In the genomic region with DNA sequence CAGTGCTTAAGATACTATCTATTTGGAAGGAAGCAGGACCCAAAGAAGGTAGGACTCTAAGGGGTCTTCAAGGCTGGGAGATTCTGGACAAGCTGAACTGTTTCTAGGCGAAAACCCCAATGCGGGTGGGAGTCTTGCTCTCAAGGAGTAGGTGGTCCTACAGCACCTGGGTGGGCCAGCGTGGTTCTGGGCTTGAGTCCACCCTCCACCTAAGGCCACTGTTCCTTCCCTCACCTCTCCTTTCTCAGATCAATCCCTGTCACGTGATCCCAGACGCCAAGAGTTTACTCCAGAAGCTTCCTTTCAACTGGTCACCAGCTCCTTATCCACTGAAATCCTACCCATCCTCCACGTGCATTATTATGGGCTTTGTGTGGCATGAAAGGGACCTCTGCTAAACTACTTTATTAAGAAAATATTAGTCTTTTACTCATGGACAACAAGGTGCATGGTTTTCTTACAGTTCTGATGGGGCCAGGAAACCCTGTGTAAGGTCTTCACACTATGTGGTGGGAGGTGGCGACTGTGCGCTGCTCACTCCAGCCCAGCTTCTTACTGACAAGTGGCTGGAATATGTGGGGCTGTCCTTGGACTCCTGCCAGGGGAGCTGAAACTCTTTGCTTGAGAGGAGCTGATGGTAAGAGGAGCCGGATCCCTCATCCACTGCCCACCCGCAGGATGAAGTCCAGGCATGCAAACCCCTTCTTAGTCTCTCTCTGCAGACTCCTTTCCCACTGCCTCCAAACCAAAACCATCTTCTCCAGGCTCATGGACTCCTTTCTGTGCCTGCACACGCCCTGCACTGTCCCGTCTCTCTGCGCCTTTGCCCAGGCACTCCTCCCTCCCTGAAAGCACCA, we compare ENCODE assay signal across 7 cellular contexts. TPM values are rescaled to one million over a fixed set of nuclear protein-coding genes. Genes with fewer than 3 reads are reported as not detected.
DNase-seq lines count a peak whose midpoint lies in the region; ATAC-seq, FAIRE-seq and TF ChIP-seq lines count a peak whose summit lies in the region.

No MANE protein-coding gene starts in this region.

- TSS peak; percentile 46 for BruUV-seq in HepG2 (replicated peaks; lab: Mats Ljungman, UMichigan)

- peaks cover 42% of the 10 kb centered on the region for H3K4me1 Mint-ChIP-seq in stimulated activated naive CD8-positive, alpha-beta T cell treated with anti-CD3 and anti-CD28 coated beads, Interleukin-15, amount 100 ng/mL, for 72 hours

- no peak for TF ChIP-seq RAD21 in HepG2 (CRISPR knock-in tag; IDR thresholded peaks at IDR 0.05)

- peak overlapping the region; percentile 32 for H3K27ac ChIP-seq in HepG2 (ENCODE audit: extremely low read length, insufficient read depth, low read length)

- peaks cover 15% of the 10 kb centered on the region for H3K79me2 ChIP-seq in HepG2 (ENCODE audit: insufficient read depth, low read length)

- TF ChIP-seq CTCF in GM12875 (IDR thresholded peaks at IDR 0.05; ENCODE audit: borderline replicate concordance, insufficient read depth, low read depth, low read length) (no peak), bronchial epithelial cell (IDR thresholded peaks at IDR 0.05; ENCODE audit: insufficient read depth, low read length, severe bottlenecking) (no peak), HepG2 (CRISPR knock-in tag; IDR thresholded peaks at IDR 0.05) (no peak), GM10266 (IDR thresholded peaks at IDR 0.05; ENCODE audit: control insufficient read depth, insufficient read depth, low read depth, missing control alignments) (no peak)

- ATAC-seq in HepG2 (peak; percentile 57), HG03139 (IDR thresholded peaks at IDR 0.05; ENCODE audit: unreplicated experiment) (no peak)
- no peak for ATAC-seq in stimulated activated naive CD8-positive, alpha-beta T cell treated with anti-CD3 and anti-CD28 coated beads, Interleukin-15, amount 100 ng/mL, for 72 hours

- no peak overlapping the region for H2AFZ ChIP-seq in HepG2 (ENCODE audit: low read length)

- H4K20me1 ChIP-seq in HepG2 (ENCODE audit: insufficient read depth, low read length) = no peaks in the 10 kb centered on the region

- CTCF ChIA-PET in HepG2 (lab: Yijun Ruan, JAX; ENCODE audit: low intra/inter-chr PET ratio, low total read pairs) = no interaction called here

- no peak for FAIRE-seq in bronchial epithelial cell (lab: Jason Lieb, UNC)
- FAIRE-seq in HepG2 (lab: Jason Lieb, UNC) = no peak

- 39% methylated on average over 11 of the region's 13 CpGs for WGBS in HepG2 (ENCODE audit: low lambda C conversion rate)

- no peaks in the 10 kb centered on the region for H3K9me3 ChIP-seq in HepG2 (ENCODE audit: low read length)

- TF ChIP-seq POLR2A in HepG2 (IDR thresholded peaks at IDR 0.05; ENCODE audit: insufficient read depth in 1 of 2, low read depth in 2 of 2, low read length in 2 of 2) = no peak

- TF ChIP-seq EP300 in HepG2 (IDR thresholded peaks at IDR 0.05; ENCODE audit: low read depth in 2 of 2, low read length in 2 of 2) = no peak
- no peak for TF ChIP-seq EP300 in HepG2 (CRISPR knock-in tag; IDR thresholded peaks at IDR 0.05; ENCODE audit: borderline replicate concordance)

- DNase-seq in NCI-H510A (lab: John Stamatoyannopoulos, UW) (peak; percentile 22), bronchial epithelial cell (ENCODE audit: low read depth) (peak; percentile 43), HepG2 (ENCODE audit: low spot score) (peak; percentile 54), GM10266 (ENCODE audit: extremely low spot score) (no peak)
- no peak for DNase-seq in stimulated activated naive CD8-positive, alpha-beta T cell treated with anti-CD3 and anti-CD28 coated beads, Interleukin-15, amount 100 ng/mL, for 72 hours

- H3K36me3 ChIP-seq in bronchial epithelial cell (ENCODE audit: control insufficient read depth, insufficient read depth, low read length) (peaks cover 21% of the 10 kb centered on the region), HepG2 (replicated peaks in 1 of 2; ENCODE audit: control insufficient read depth in 1 of 2, insufficient read depth in 2 of 2, low read length in 2 of 2) (peaks cover 9 to 28% of the 10 kb centered on the region in 2 experiments; a peak in 4 of 5 replicates)

- intact Hi-C loops in HepG2 (cut with micrococcal nuclease; ENCODE audit: unreplicated experiment) = no loop called here

- peaks cover 18% of the 10 kb centered on the region for H3K4me1 ChIP-seq in HepG2 (ENCODE audit: insufficient read depth, low read length)

- H3K4me3 Mint-ChIP-seq in stimulated activated naive CD8-positive, alpha-beta T cell treated with anti-CD3 and anti-CD28 coated beads, Interleukin-15, amount 100 ng/mL, for 72 hours = peak overlapping the region; percentile 92 to 99

- peak overlapping the region; percentile 95 to 99 for H3K27ac Mint-ChIP-seq in stimulated activated naive CD8-positive, alpha-beta T cell treated with anti-CD3 and anti-CD28 coated beads, Interleukin-15, amount 100 ng/mL, for 72 hours

- H3K4me2 ChIP-seq in HepG2 (ENCODE audit: low read depth, low read length) = peak overlapping the region; percentile 83

- H3K27me3 Mint-ChIP-seq in stimulated activated naive CD8-positive, alpha-beta T cell treated with anti-CD3 and anti-CD28 coated beads, Interleukin-15, amount 100 ng/mL, for 72 hours = no peaks in the 10 kb centered on the region

- H3K27me3 ChIP-seq in bronchial epithelial cell (ENCODE audit: control insufficient read depth, insufficient read depth, low read length) = no peaks in the 10 kb centered on the region
- peaks cover 0 to 29% of the 10 kb centered on the region in 2 experiments; a peak in 4 of 5 replicates for H3K27me3 ChIP-seq in HepG2 (ENCODE audit: control insufficient read depth in 1 of 2, insufficient read depth in 2 of 2, low read length in 2 of 2)

- POLR2A ChIA-PET in HepG2 (lab: Yijun Ruan, JAX) = interaction anchor here (2.0 kb wide), 1 partner anchor 35 kb away, joined by 9 read pairs; the partner anchor contains the start of gene ZNF777

- peak overlapping the region; percentile 28; the same call in 1 of the 2 replicates for H3K9ac ChIP-seq in HepG2 (ENCODE audit: insufficient read depth, low read depth, low read length)

- in situ Hi-C loops in HepG2 (cut with HindIII; ENCODE audit: extremely low pct_ligation_motif_present, low pct_unique_long_range_greater_than_20kb) = no loop called here

- H3K9me3 Mint-ChIP-seq in stimulated activated naive CD8-positive, alpha-beta T cell treated with anti-CD3 and anti-CD28 coated beads, Interleukin-15, amount 100 ng/mL, for 72 hours = no peaks in the 10 kb centered on the region

- peak overlapping the region; percentile 24 for H3K4me3 ChIP-seq in GM12875 (ENCODE audit: low read depth, low read length)
- H3K4me3 ChIP-seq in bronchial epithelial cell (ENCODE audit: low read depth, low read length) = peak overlapping the region; percentile 51
- H3K4me3 ChIP-seq in HepG2 (replicated peaks in 1 of 3; ENCODE audit: insufficient read depth in 1 of 3, low read depth in 2 of 3, low read length in 3 of 3) = peak overlapping the region; percentile 68 to 85 (median 77); a peak in 5 of 6 replicates

RNA-seq across cellular contexts. Expression of gene ZNF746, which starts 1.6 kb away (rescaled TPM):
- 15.0 and 16.1 TPM in 2 replicates for total RNA-seq in bronchial epithelial cell
- total RNA-seq in HepG2 (2016; rRNA removed; fragmentation: Illumina TruSeq; extraction: Trizol) = 8.0 and 8.1 TPM in 2 replicates
- total RNA-seq in HepG2 (2016; cell fraction: cytosol; rRNA removed; fragmentation: Illumina TruSeq; extraction: Trizol; ENCODE audit: low read depth) = 1.4 and 1.5 TPM in 2 replicates
- 6.1 and 8.8 TPM in 2 replicates for total RNA-seq in HepG2 (2016; cell fraction: insoluble cytoplasmic fraction; rRNA removed; fragmentation: Illumina TruSeq; extraction: Trizol)
- total RNA-seq in HepG2 (2016; cell fraction: membrane; rRNA removed; fragmentation: Illumina TruSeq; extraction: Trizol) = 4.5 and 5.4 TPM in 2 replicates
- total RNA-seq in HepG2 (2016; cell fraction: nucleus; rRNA removed; fragmentation: Illumina TruSeq; extraction: Trizol) = 6.8 and 7.9 TPM in 2 replicates
- polyA plus RNA-seq in HepG2 (2011; rRNA removed) = 3.8 and 4.1 TPM in 2 replicates
- polyA plus RNA-seq in HepG2 (2011; cell fraction: cytosol; rRNA removed) = 2.1 and 2.5 TPM in 2 replicates
- 12.0 and 13.8 TPM in 2 replicates for polyA plus RNA-seq in HepG2 (2011; cell fraction: nucleus; rRNA removed)
- 3.9 and 4.3 TPM in 2 replicates for polyA plus RNA-seq in HepG2 (2012)
- polyA plus RNA-seq in HepG2 (2016; cell fraction: cytosol; fragmentation: Illumina TruSeq; extraction: Trizol; ENCODE audit: low read depth) = 0.61 and 0.66 TPM in 2 replicates
- polyA plus RNA-seq in HepG2 (2016; cell fraction: insoluble cytoplasmic fraction; fragmentation: Illumina TruSeq; extraction: Trizol; ENCODE audit: low read depth) = 4.8 and 8.0 TPM in 2 replicates
- polyA plus RNA-seq in HepG2 (2016; cell fraction: membrane; fragmentation: Illumina TruSeq; extraction: Trizol; ENCODE audit: low read depth) = 1.5 and 1.8 TPM in 2 replicates
- polyA plus RNA-seq in HepG2 (2016; cell fraction: nucleus; fragmentation: Illumina TruSeq; extraction: Trizol; ENCODE audit: insufficient read depth, low read depth) = 15.0 and 16.0 TPM in 2 replicates
- polyA minus RNA-seq in HepG2 (2011; rRNA and poly(A)+ RNA removed; ENCODE audit: low replicate concordance) = 11.2 and 15.4 TPM in 2 replicates
- 4.7 and 5.1 TPM in 2 replicates for polyA minus RNA-seq in HepG2 (2011; cell fraction: cytosol; rRNA and poly(A)+ RNA removed)
- 10.4 and 12.0 TPM in 2 replicates for polyA minus RNA-seq in HepG2 (2011; cell fraction: nucleus; rRNA and poly(A)+ RNA removed)

RNA-seq across cellular contexts. Expression of gene ZNF777, which starts 35.2 kb away (rescaled TPM):
- total RNA-seq in bronchial epithelial cell (5.8 and 6.6 TPM in 2 replicates), HepG2 (2016; rRNA removed; fragmentation: Illumina TruSeq; extraction: Trizol) (4.4 and 6.0 TPM in 2 replicates)
- total RNA-seq in HepG2 (2016; cell fraction: cytosol; rRNA removed; fragmentation: Illumina TruSeq; extraction: Trizol; ENCODE audit: low read depth) = 1.1 and 1.2 TPM in 2 replicates
- 3.5 and 5.9 TPM in 2 replicates for total RNA-seq in HepG2 (2016; cell fraction: insoluble cytoplasmic fraction; rRNA removed; fragmentation: Illumina TruSeq; extraction: Trizol)
- 4.0 and 4.1 TPM in 2 replicates for total RNA-seq in HepG2 (2016; cell fraction: membrane; rRNA removed; fragmentation: Illumina TruSeq; extraction: Trizol)
- 3.7 and 3.9 TPM in 2 replicates for total RNA-seq in HepG2 (2016; cell fraction: nucleus; rRNA removed; fragmentation: Illumina TruSeq; extraction: Trizol)
- polyA plus RNA-seq in HepG2 (2011; rRNA removed) = 3.8 and 4.8 TPM in 2 replicates
- polyA plus RNA-seq in HepG2 (2011; cell fraction: cytosol; rRNA removed) = 3.9 and 5.3 TPM in 2 replicates
- 3.7 and 3.8 TPM in 2 replicates for polyA plus RNA-seq in HepG2 (2011; cell fraction: nucleus; rRNA removed)
- polyA plus RNA-seq in HepG2 (2012) = 3.7 and 4.3 TPM in 2 replicates
- 0.96 and 1.2 TPM in 2 replicates for polyA plus RNA-seq in HepG2 (2016; cell fraction: cytosol; fragmentation: Illumina TruSeq; extraction: Trizol; ENCODE audit: low read depth)
- 7.4 and 9.5 TPM in 2 replicates for polyA plus RNA-seq in HepG2 (2016; cell fraction: insoluble cytoplasmic fraction; fragmentation: Illumina TruSeq; extraction: Trizol; ENCODE audit: low read depth)
- 3.4 and 3.5 TPM in 2 replicates for polyA plus RNA-seq in HepG2 (2016; cell fraction: membrane; fragmentation: Illumina TruSeq; extraction: Trizol; ENCODE audit: low read depth)
- 7.3 and 8.5 TPM in 2 replicates for polyA plus RNA-seq in HepG2 (2016; cell fraction: nucleus; fragmentation: Illumina TruSeq; extraction: Trizol; ENCODE audit: insufficient read depth, low read depth)
- 5.7 and 8.2 TPM in 2 replicates for polyA minus RNA-seq in HepG2 (2011; rRNA and poly(A)+ RNA removed; ENCODE audit: low replicate concordance)
- polyA minus RNA-seq in HepG2 (2011; cell fraction: cytosol; rRNA and poly(A)+ RNA removed) = 5.0 and 5.4 TPM in 2 replicates
- 3.2 and 3.7 TPM in 2 replicates for polyA minus RNA-seq in HepG2 (2011; cell fraction: nucleus; rRNA and poly(A)+ RNA removed)

Comparison
In these comparisons a context has a peak if more than half of its experiments do, and no peak if none do; other contexts are left out.
1. H3K4me3 ChIP-seq: peak in every context shown above with its lines; median percentile 77 in HepG2; 51 in bronchial epithelial cell; 24 in GM12875.
2. DNase-seq: peak in NCI-H510A (single experiment), bronchial epithelial cell (single experiment) and HepG2 (single experiment); none in stimulated activated naive CD8-positive, alpha-beta T cell treated with anti-CD3 and anti-CD28 coated beads, Interleukin-15, amount 100 ng/mL, for 72 hours (0 of 2) and GM10266 (single experiment).